8 cellular contexts compared by ENCODE assay signal in the genomic region with DNA sequence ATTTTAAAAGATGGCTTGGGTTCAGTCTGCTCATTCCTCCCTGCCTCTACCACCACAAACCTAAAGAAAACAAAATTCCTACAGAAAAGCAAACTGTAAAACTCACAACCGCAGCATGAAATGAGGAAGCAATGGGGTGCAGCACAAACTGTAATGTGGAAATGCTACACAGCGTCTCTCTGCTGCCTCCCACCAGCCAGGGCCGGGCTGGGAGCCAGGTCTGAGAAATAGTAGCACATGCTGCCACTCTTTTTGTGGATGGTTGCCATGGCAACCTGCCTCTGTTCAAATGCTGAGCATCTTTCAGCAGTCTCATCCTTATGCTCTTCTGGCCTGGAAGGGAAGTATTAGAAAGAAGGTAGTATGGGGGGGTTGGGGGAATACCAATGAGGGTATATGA. TPM values are rescaled to one million over a fixed set of nuclear protein-coding genes. Genes with fewer than 3 reads are reported as not detected.
DNase-seq lines count a peak whose midpoint lies in the region; ATAC-seq and TF ChIP-seq lines count a peak whose summit lies in the region.

No MANE protein-coding gene starts in this region.

- H3K56ac ChIP-seq in mesendoderm (ENCODE audit: low read length), result no peak overlapping the region

- no peak overlapping the region for H2BK15ac ChIP-seq in mesendoderm (replicated peaks; ENCODE audit: low read depth)

- no CpG with 5 or more reads among the region's 3 CpGs for WGBS in mesendoderm (ENCODE audit: extremely low coverage, insufficient coverage, low lambda C conversion rate)

- CTCF ChIA-PET in Panc1 (lab: Charles Lee), result no interaction called here

- H3K4ac ChIP-seq in mesendoderm (ENCODE audit: low read depth, low read length), result no peak overlapping the region

- H3K27me3 ChIP-seq in Panc1 (ENCODE audit: control insufficient read depth, insufficient read depth, low read length) (no peaks in the 10 kb centered on the region), dorsolateral prefrontal cortex (no peaks in the 10 kb centered on the region), mesendoderm (ENCODE audit: insufficient read depth, low read length, poor library complexity) (no peaks in the 10 kb centered on the region)

- H3K23ac ChIP-seq in mesendoderm (ENCODE audit: low read length), result no peak overlapping the region

- no peaks in the 10 kb centered on the region for H3K9me3 ChIP-seq in Panc1 (ENCODE audit: control insufficient read depth, insufficient read depth, low read depth, low read length)

- no peaks in the 10 kb centered on the region for H3K79me2 ChIP-seq in mesendoderm (ENCODE audit: control insufficient read depth, insufficient read depth, low read length)

- H2BK5ac ChIP-seq in mesendoderm (ENCODE audit: low read length), result no peak overlapping the region

- H4K5ac ChIP-seq in mesendoderm (ENCODE audit: low read length), result no peak overlapping the region

- DNase-seq in EH (ENCODE audit: low read depth) (peak; percentile 95), HFF-Myc (ENCODE audit: extremely low read depth, low read depth) (peak; percentile 46), Panc1 (ENCODE audit: low read depth, low spot score) (no peak), dorsolateral prefrontal cortex (peak; percentile 58 to 97 (median 90)), mesendoderm (peak; percentile 90), NCI-H1417 treated with DMSO at 0.1 percent for 48 hours (lab: John Stamatoyannopoulos, UW) (no peak)
- no peak for DNase-seq in activated CD4-positive, CD25-positive, alpha-beta regulatory T cell (lab: John Stamatoyannopoulos, UW)

- TF ChIP-seq CTCF in HFF-Myc (IDR thresholded peaks at IDR 0.05; ENCODE audit: low read depth, low read length, missing control alignments) (no peak), Panc1 (IDR thresholded peaks at IDR 0.05) (no peak), dorsolateral prefrontal cortex (IDR thresholded peaks at IDR 0.05 in 54 of 56, conservative IDR thresholded peaks at IDR 0.05 in 2 of 56; ENCODE audit: low read depth in 1 of 56, partially characterized antibody in 56 of 56) (peak in 8 of 56 donors; percentile 8 to 35 (median 12))

- no peak overlapping the region for H3K9ac ChIP-seq in mesendoderm (ENCODE audit: low read length)

- no peak overlapping the region for H4K8ac ChIP-seq in mesendoderm (ENCODE audit: low read depth, low read length)

- in situ Hi-C loops in Panc1 (cut with HindIII; ENCODE audit: low pct_unique_long_range_greater_than_20kb, low sequenced_read_pairs), result no loop called here

- H3K27ac ChIP-seq in Panc1 (ENCODE audit: low read length), result peak overlapping the region; percentile 66; the same call in 1 of the 2 replicates
- peak overlapping the region in 6 of 59 donors; percentile 28 to 46 (median 40) for H3K27ac ChIP-seq in dorsolateral prefrontal cortex
- no peak overlapping the region for H3K27ac ChIP-seq in mesendoderm (ENCODE audit: low read depth, low read length)

- H2BK120ac ChIP-seq in mesendoderm (ENCODE audit: low read depth, low read length), result no peak overlapping the region

- H3K4me1 ChIP-seq in Panc1 (ENCODE audit: control insufficient read depth, insufficient read depth, low read length) (0 out of 2 replicates have a peak, but pooled peaks cover 3% of the 10 kb centered on the region), mesendoderm (ENCODE audit: control insufficient read depth, low read depth, low read length) (no peaks in the 10 kb centered on the region)

- no peak overlapping the region for H3K4me2 ChIP-seq in mesendoderm (ENCODE audit: low read length)

- H3K36me3 ChIP-seq in Panc1 (ENCODE audit: control insufficient read depth, insufficient read depth, low read length) (no peaks in the 10 kb centered on the region), mesendoderm (ENCODE audit: control insufficient read depth, insufficient read depth, low read length) (no peaks in the 10 kb centered on the region)

- H3K79me1 ChIP-seq in mesendoderm (ENCODE audit: low read length), result no peaks in the 10 kb centered on the region

- H3K4me3 ChIP-seq in HFF-Myc (replicated peaks; ENCODE audit: low read depth, low read length) (no peak overlapping the region), Panc1 (ENCODE audit: low read depth in 2 of 2, low read length in 2 of 2) (no peak overlapping the region), dorsolateral prefrontal cortex (peak overlapping the region in 5 of 59 donors; percentile 15 to 24 (median 18)), mesendoderm (ENCODE audit: low read length) (no peak overlapping the region)

- ATAC-seq in Panc1 (no peak), HG03135 (IDR thresholded peaks at IDR 0.05; ENCODE audit: unreplicated experiment) (no peak)

- H2AK5ac ChIP-seq in mesendoderm (ENCODE audit: low read length), result no peak overlapping the region

- no TSS peak for BruUV-seq in Panc1 (replicated peaks; lab: Mats Ljungman, UMichigan)

- POLR2A ChIA-PET in Panc1 (lab: Charles Lee), result no interaction called here

- intact Hi-C loops in Panc1 (cut with micrococcal nuclease; ENCODE audit: unreplicated experiment) (no loop called here), dorsolateral prefrontal cortex (cut with DNase I) (loop anchor here in 1 of 2 donors (10.0 kb wide), 1 partner anchor 182 kb away; a partner anchor contains a TSS)

- no peak overlapping the region for H3K18ac ChIP-seq in mesendoderm (ENCODE audit: low read length)

RNA-seq across cellular contexts. Expression of a gene that starts 55.4 kb away (rescaled TPM):
- total RNA-seq in Panc1 (2021; ENCODE audit: unreplicated experiment) (2.5 TPM), dorsolateral prefrontal cortex (under 1 TPM in 24 of 120 experiments, not detected in 96; 0.13 to 0.47 (median 0.25) TPM)
- 1.6 TPM for polyA plus RNA-seq in Panc1 (2012; ENCODE audit: insufficient read length)
- polyA plus RNA-seq in mesendoderm (2013, experiment 1 of 2), result 314 TPM
- polyA plus RNA-seq in mesendoderm (2013, experiment 2 of 2), result 293 TPM

Comparison
In these comparisons a context has a peak if more than half of its experiments do, and no peak if none do; other contexts are left out.
1. DNase-seq: peak in EH (single experiment), HFF-Myc (single experiment), dorsolateral prefrontal cortex (10 of 10) and mesendoderm (single experiment); none in Panc1 (single experiment), activated CD4-positive, CD25-positive, alpha-beta regulatory T cell (0 of 4) and NCI-H1417 treated with DMSO at 0.1 percent for 48 hours (single experiment).